ENCODE assay signal across 18 cellular contexts in the genomic region with DNA sequence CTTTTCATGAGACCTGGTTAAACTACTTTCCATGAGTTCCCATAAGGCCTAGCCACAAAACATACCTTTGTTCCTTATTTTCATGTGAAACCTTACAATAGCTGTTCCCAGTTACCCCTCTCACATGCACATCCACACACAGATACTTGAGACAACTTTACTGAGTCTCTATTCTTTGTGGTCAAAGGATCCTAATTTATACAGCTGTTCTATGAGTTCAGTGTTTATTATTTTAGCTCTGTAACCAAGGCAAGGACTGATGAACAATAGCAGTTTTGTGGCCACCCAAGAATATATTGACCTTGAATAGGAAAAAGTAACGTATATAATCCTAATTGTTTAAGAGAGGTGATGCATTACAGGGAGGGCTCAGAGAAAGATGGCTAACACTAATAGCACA.
"Had no signal": no experiment of that assay in that cellular context is flagged by ENCODE, and none has a peak within 500 bp of the region (broad histone marks: within the 10 kb centered on the region; RNA-seq: fewer than 3 reads in every experiment).

No MANE protein-coding gene starts in this region.

- H3K4me3 ChIP-seq: breast epithelium, gastrocnemius medialis, heart left ventricle, tibial nerve, vagina had no signal

- H3K9me3 ChIP-seq: breast epithelium, gastrocnemius medialis, heart left ventricle, neutrophil, tibial nerve, vagina had no signal

- H3K9ac ChIP-seq: parathyroid adenoma had no signal

- DNase-seq: activated CD4-positive, alpha-beta T cell treated with anti-CD3 and anti-CD28 coated beads, Interleukin-2, amount 50 U/mL, for 48 hours; activated gamma-delta T cell; activated T-cell treated with anti-CD3 and anti-CD28 coated beads, Interleukin-2, amount 50 U/mL, for 1 hour; amygdala; effector memory CD8-positive, alpha-beta T cell; gastrocnemius medialis; heart left ventricle; left colon; naive thymus-derived CD8-positive, alpha-beta T cell; stimulated activated CD4-positive, alpha-beta T cell treated with anti-CD3 and anti-CD28 coated beads, Interleukin-2, amount 100 ng/mL, for 48 hours; stimulated activated naive CD4-positive, alpha-beta T cell; T-helper 17 cell; WERI-Rb-1 had no signal

- H3K4me1 ChIP-seq: breast epithelium, gastrocnemius medialis, parathyroid adenoma, vagina had no signal

- H3K27ac ChIP-seq: breast epithelium, gastrocnemius medialis, heart left ventricle, neutrophil, parathyroid adenoma, tibial nerve, vagina, WERI-Rb-1 had no signal

- H3K27me3 ChIP-seq: breast epithelium, gastrocnemius medialis, heart left ventricle, neutrophil, tibial nerve, vagina had no signal

- H3K36me3 ChIP-seq: breast epithelium, gastrocnemius medialis, heart left ventricle, neutrophil, tibial nerve, vagina, WERI-Rb-1 had no signal
